In the genomic region with DNA sequence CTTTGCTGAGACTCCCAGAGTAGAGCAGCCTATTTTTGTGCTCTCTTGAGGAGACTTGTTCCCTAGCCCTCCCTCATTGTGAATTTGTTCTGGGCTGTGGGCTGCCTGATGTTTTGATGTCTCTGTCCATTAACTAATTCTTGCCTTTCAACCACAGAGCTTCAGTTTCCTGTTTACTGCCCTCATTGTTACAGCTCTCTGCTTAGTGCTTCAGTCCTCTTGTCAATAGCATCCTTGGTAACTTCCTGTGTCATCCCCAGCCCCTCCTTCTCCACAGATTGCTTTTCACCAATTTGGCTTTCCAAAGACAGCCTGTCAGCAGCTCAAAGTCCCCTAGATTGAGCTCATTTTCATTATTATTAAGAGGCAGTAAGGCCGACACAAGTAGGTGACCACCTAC, we compare ENCODE assay signal across 1 cellular context.
TF ChIP-seq lines count a peak whose summit lies in the region.

No MANE protein-coding gene starts in this region.

TF ChIP-seq in GM12878, 131 proteins besides CTCF, POLR2A, EP300 and RAD21 (continued from another document):
- TF ChIP-seq, protein P1, sequence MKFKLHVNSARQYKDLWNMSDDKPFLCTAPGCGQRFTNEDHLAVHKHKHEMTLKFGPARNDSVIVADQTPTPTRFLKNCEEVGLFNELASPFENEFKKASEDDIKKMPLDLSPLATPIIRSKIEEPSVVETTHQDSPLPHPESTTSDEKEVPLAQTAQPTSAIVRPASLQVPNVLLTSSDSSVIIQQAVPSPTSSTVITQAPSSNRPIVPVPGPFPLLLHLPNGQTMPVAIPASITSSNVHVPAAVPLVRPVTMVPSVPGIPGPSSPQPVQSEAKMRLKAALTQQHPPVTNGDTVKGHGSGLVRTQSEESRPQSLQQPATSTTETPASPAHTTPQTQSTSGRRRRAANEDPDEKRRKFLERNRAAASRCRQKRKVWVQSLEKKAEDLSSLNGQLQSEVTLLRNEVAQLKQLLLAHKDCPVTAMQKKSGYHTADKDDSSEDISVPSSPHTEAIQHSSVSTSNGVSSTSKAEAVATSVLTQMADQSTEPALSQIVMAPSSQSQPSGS (IDR thresholded peaks at IDR 0.05; ENCODE audit: low read length), result no peak
- TF ChIP-seq CHD2 (IDR thresholded peaks at IDR 0.05; ENCODE audit: borderline replicate concordance, low read depth, low read length) (no peak), MEF2A (IDR thresholded peaks at IDR 0.05; ENCODE audit: insufficient read depth, low read depth, low read length) (no peak), PAX8 (IDR thresholded peaks at IDR 0.05) (no peak), RCOR1 (conservative IDR thresholded peaks at IDR 0.05; ENCODE audit: low read depth, low read length) (no peak), EZH2 (IDR thresholded peaks at IDR 0.05; ENCODE audit: borderline replicate concordance, control insufficient read depth, low read depth, low read length) (no peak), HCFC1 (IDR thresholded peaks at IDR 0.05; ENCODE audit: low read length) (no peak)
- TF ChIP-seq, protein P2, sequence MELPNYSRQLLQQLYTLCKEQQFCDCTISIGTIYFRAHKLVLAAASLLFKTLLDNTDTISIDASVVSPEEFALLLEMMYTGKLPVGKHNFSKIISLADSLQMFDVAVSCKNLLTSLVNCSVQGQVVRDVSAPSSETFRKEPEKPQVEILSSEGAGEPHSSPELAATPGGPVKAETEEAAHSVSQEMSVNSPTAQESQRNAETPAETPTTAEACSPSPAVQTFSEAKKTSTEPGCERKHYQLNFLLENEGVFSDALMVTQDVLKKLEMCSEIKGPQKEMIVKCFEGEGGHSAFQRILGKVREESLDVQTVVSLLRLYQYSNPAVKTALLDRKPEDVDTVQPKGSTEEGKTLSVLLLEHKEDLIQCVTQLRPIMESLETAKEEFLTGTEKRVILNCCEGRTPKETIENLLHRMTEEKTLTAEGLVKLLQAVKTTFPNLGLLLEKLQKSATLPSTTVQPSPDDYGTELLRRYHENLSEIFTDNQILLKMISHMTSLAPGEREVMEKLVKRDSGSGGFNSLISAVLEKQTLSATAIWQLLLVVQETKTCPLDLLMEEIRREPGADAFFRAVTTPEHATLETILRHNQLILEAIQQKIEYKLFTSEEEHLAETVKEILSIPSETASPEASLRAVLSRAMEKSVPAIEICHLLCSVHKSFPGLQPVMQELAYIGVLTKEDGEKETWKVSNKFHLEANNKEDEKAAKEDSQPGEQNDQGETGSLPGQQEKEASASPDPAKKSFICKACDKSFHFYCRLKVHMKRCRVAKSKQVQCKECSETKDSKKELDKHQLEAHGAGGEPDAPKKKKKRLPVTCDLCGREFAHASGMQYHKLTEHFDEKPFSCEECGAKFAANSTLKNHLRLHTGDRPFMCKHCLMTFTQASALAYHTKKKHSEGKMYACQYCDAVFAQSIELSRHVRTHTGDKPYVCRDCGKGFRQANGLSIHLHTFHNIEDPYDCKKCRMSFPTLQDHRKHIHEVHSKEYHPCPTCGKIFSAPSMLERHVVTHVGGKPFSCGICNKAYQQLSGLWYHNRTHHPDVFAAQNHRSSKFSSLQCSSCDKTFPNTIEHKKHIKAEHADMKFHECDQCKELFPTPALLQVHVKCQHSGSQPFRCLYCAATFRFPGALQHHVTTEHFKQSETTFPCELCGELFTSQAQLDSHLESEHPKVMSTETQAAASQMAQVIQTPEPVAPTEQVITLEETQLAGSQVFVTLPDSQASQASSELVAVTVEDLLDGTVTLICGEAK (IDR thresholded peaks at IDR 0.05; ENCODE audit: borderline replicate concordance), result no peak
- TF ChIP-seq, protein P3, sequence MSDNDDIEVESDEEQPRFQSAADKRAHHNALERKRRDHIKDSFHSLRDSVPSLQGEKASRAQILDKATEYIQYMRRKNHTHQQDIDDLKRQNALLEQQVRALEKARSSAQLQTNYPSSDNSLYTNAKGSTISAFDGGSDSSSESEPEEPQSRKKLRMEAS (IDR thresholded peaks at IDR 0.05; ENCODE audit: low read depth, low read length), result no peak
